8 cellular contexts compared by ENCODE assay signal in the genomic region with DNA sequence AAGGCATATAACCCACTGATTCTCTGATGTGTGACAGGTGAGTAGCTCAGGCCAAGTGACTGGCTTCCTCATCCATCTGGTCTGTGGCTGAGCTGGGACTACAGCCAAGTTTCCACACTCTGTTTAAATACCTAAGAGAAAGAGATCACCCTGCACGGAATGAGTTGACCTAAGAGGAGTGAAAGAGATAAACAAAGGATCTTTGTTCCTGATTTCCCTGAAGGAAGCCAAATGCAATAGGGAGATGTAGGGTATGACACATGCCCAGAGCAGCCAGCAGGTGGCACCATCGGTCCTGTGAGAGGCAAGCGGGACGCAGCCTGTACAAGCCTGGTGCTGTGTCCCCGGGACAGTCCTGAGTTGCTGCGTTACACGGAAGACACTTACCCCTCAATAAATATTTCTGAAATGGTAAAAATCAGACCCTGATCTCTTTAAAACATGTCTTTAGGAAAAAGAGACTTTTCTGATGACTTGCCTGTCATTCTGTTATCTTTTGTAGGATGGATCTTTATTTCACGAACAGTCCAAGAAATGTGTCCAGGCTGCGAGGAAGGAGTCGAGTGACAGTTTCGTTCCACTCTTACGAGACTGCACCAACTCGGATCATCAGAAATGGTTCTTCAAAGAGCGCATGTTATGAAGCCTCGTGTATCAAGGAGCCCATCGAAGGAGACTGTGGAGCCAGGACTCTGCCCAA. TPM values are rescaled to one million over a fixed set of nuclear protein-coding genes. Genes with fewer than 3 reads are reported as not detected.
DNase-seq lines count a peak whose midpoint lies in the region; ATAC-seq, FAIRE-seq and TF ChIP-seq lines count a peak whose summit lies in the region.

No MANE protein-coding gene starts in this region.

- intact Hi-C loops in CD14-positive monocyte (cut with micrococcal nuclease), result loop anchor here (5.0 kb wide), 3 partner anchors 149 to 294 kb away; no protein-coding TSS in a partner anchor
- intact Hi-C loops in endothelial cell of umbilical vein (cut with micrococcal nuclease), result loop anchor here (1.0 to 5.0 kb wide), 5 partner anchors 127 to 531 kb away; partner anchors contain the start of gene SEC61B
- intact Hi-C loops in mucosa of descending colon (cut with DNase I, micrococcal nuclease), result no loop called here

- TF ChIP-seq POLR2A in endothelial cell of umbilical vein (IDR thresholded peaks at IDR 0.05; ENCODE audit: low read depth, low read length), result no peak

- no peak overlapping the region for H3K27ac Mint-ChIP-seq in CD14-positive monocyte

- dilution Hi-C loops in endothelial cell of umbilical vein (cut with MboI; ENCODE audit: extremely low pct_ligation_motif_present, low sequenced_read_pairs), result no loop called here

- no peaks in the 10 kb centered on the region for H3K9me3 ChIP-seq in endothelial cell of umbilical vein (replicated peaks; ENCODE audit: control insufficient read depth, insufficient read depth, low read length)
- H3K9me3 ChIP-seq in mucosa of descending colon, result no peaks in the 10 kb centered on the region

- H4K20me1 ChIP-seq in endothelial cell of umbilical vein (replicated peaks; ENCODE audit: control insufficient read depth, extremely low read depth, insufficient read depth, low read length), result no peaks in the 10 kb centered on the region

- no peak overlapping the region for H3K4me2 ChIP-seq in endothelial cell of umbilical vein (ENCODE audit: insufficient read depth, low read length)

- H3K36me3 Mint-ChIP-seq in CD14-positive monocyte, result no peaks in the 10 kb centered on the region

- peaks cover 11% of the 10 kb centered on the region for H3K4me1 Mint-ChIP-seq in CD14-positive monocyte

- DNase-seq in CD14-positive monocyte (ENCODE audit: low spot score), result peak; percentile 78
- peak; percentile 16 for DNase-seq in NOMO-1 treated with dmso at 0.1 percent for 144 hours (lab: John Stamatoyannopoulos, UW; ENCODE audit: unreplicated experiment)
- DNase-seq in activated CD8-positive, alpha-beta memory T cell treated with anti-CD3 and anti-CD28 coated beads, Interleukin-2, amount 50 U/mL, for 1 hour (ENCODE audit: extremely low read depth), result peak; percentile 41
- DNase-seq in endothelial cell of umbilical vein (ENCODE audit: low read depth, low spot score), result peak; percentile 80
- peak; percentile 93 to 94 (median 94) for DNase-seq in mucosa of descending colon
- DNase-seq in stimulated activated CD8-positive, alpha-beta memory T cell treated with anti-CD3 and anti-CD28 coated beads, Interleukin-15, amount 100 ng/mL, for 48 hours (ENCODE audit: low read depth in 2 of 2), result peak; percentile 55 to 58

- no peaks in the 10 kb centered on the region for H3K9me1 ChIP-seq in endothelial cell of umbilical vein (replicated peaks; ENCODE audit: control insufficient read depth, extremely low read depth, insufficient read depth, low read length)

- no TSS peak for BruUV-seq in endothelial cell of umbilical vein (replicated peaks; lab: Mats Ljungman, UMichigan)

- H3K79me2 ChIP-seq in endothelial cell of umbilical vein (ENCODE audit: control insufficient read depth, insufficient read depth, low read length), result no peaks in the 10 kb centered on the region

- H2AFZ ChIP-seq in endothelial cell of umbilical vein (ENCODE audit: low read depth, low read length), result peak overlapping the region; percentile 8

- CTCF ChIA-PET in endothelial cell of umbilical vein (lab: Charles Lee), result interaction anchor here (0.6 to 8.7 kb wide), 40 partner anchors 8 to 1047 kb away, joined by 3 to 181 read pairs (median 4); partner anchors contain the start of gene TGFBR1

- TF ChIP-seq CTCF in CD14-positive monocyte (IDR thresholded peaks at IDR 0.05) (peak; percentile 96), endothelial cell of umbilical vein (IDR thresholded peaks at IDR 0.05; ENCODE audit: extremely low read depth in 1 of 2, insufficient read depth in 1 of 2, low read depth in 1 of 2, low read length in 2 of 2) (peak; percentile 93 to 94), mucosa of descending colon (IDR thresholded peaks at IDR 0.05) (peak; percentile 77)

- peaks cover 4 to 7% (median 5%) of the 10 kb centered on the region in 3 donors for H3K27me3 Mint-ChIP-seq in CD14-positive monocyte (ENCODE audit: low read depth in 3 of 3)

- no peak overlapping the region for H3K4me3 Mint-ChIP-seq in CD14-positive monocyte

- no peaks in the 10 kb centered on the region for H3K4me1 ChIP-seq in endothelial cell of umbilical vein (ENCODE audit: control insufficient read depth, extremely low read depth, insufficient read depth, low read length)
- H3K4me1 ChIP-seq in mucosa of descending colon (ENCODE audit: low read depth), result no peaks in the 10 kb centered on the region

- no peak overlapping the region for H3K27ac ChIP-seq in endothelial cell of umbilical vein (ENCODE audit: insufficient read depth, low read depth, low read length)

- H3K27me3 ChIP-seq in endothelial cell of umbilical vein (ENCODE audit: control insufficient read depth in 2 of 2, insufficient read depth in 2 of 2, low read length in 2 of 2), result no peaks in the 10 kb centered on the region

- POLR2A ChIA-PET in endothelial cell of umbilical vein (lab: Charles Lee), result no interaction called here

- peak; percentile 96 for FAIRE-seq in endothelial cell of umbilical vein (lab: Jason Lieb, UNC)

- H3K4me3 ChIP-seq in endothelial cell of umbilical vein (replicated peaks in 1 of 3; ENCODE audit: insufficient read depth in 1 of 3, low read depth in 1 of 3, low read length in 3 of 3), result no peak overlapping the region
- no peak overlapping the region for H3K4me3 ChIP-seq in mucosa of descending colon

- H3K36me3 ChIP-seq in endothelial cell of umbilical vein (ENCODE audit: control insufficient read depth in 2 of 2, extremely low read depth in 1 of 2, insufficient read depth in 2 of 2, low read length in 2 of 2), result no peaks in the 10 kb centered on the region
- peaks cover 5% of the 10 kb centered on the region for H3K36me3 ChIP-seq in mucosa of descending colon (ENCODE audit: low read depth)

- H3K9ac ChIP-seq in endothelial cell of umbilical vein (replicated peaks; ENCODE audit: extremely low read depth, insufficient read depth, low read length), result no peak overlapping the region

- ATAC-seq in GM19351 (IDR thresholded peaks at IDR 0.05; ENCODE audit: unreplicated experiment), result peak; percentile 81
- ATAC-seq in HG03575 (IDR thresholded peaks at IDR 0.05; ENCODE audit: extremely low read depth, insufficient number of reproducible peaks, low FRiP score, unreplicated experiment), result peak; percentile 74
- ATAC-seq in mucosa of descending colon, result peak; percentile 99

- H3K9me3 Mint-ChIP-seq in CD14-positive monocyte, result no peaks in the 10 kb centered on the region

TF ChIP-seq in endothelial cell of umbilical vein, 7 proteins besides CTCF, POLR2A, EP300 and RAD21:
- no peak for TF ChIP-seq MYC (IDR thresholded peaks at IDR 0.05; ENCODE audit: low read depth, low read length)
- no peak for TF ChIP-seq EZH2 (IDR thresholded peaks at IDR 0.05; ENCODE audit: borderline replicate concordance, low read depth, low read length, severe bottlenecking)
- TF ChIP-seq FOS (IDR thresholded peaks at IDR 0.05; ENCODE audit: borderline replicate concordance, insufficient read depth, low read length), result no peak
- no peak for TF ChIP-seq GATA2 (IDR thresholded peaks at IDR 0.05; ENCODE audit: insufficient read depth, insufficient read length, low read depth, low read length)
- TF ChIP-seq MAX (IDR thresholded peaks at IDR 0.05; ENCODE audit: insufficient read depth, insufficient read length), result no peak
- TF ChIP-seq POLR2AphosphoS5 (IDR thresholded peaks at IDR 0.05; ENCODE audit: insufficient read depth, low read depth, low read length), result no peak
- TF ChIP-seq JUN (IDR thresholded peaks at IDR 0.05; ENCODE audit: borderline replicate concordance, insufficient read depth, insufficient read length, low read depth), result no peak
TF ChIP-seq in endothelial cell of umbilical vein: peak in this region for 0.

RNA-seq across cellular contexts. Expression of gene GALNT12, which starts 41.1 kb away (rescaled TPM):
- polyA plus RNA-seq in CD14-positive monocyte (not detected), endothelial cell of umbilical vein (0.21 and 0.26 TPM in 2 replicates)
- total RNA-seq in endothelial cell of umbilical vein (0.42 and 0.44 TPM in 2 replicates), mucosa of descending colon (100 to 1,000 TPM in 2 of 3 donors, 10 to 100 TPM in 1; 54.6 to 139 (median 121) TPM)
- polyA plus RNA-seq in endothelial cell of umbilical vein (2011; cell fraction: cytosol; rRNA removed), result 0.41 and 0.44 TPM in 2 replicates
- polyA plus RNA-seq in endothelial cell of umbilical vein (2011; cell fraction: nucleus; rRNA removed), result 0.50 and 0.58 TPM in 2 replicates
- polyA plus RNA-seq in endothelial cell of umbilical vein (2012), result 0.89 and 2.6 TPM in 2 replicates
- 0.70 and 0.92 TPM in 2 replicates for polyA minus RNA-seq in endothelial cell of umbilical vein
- polyA minus RNA-seq in endothelial cell of umbilical vein (2011; cell fraction: cytosol; rRNA and poly(A)+ RNA removed), result not detected
- polyA minus RNA-seq in endothelial cell of umbilical vein (2011; cell fraction: nucleus; rRNA and poly(A)+ RNA removed), result not detected in 2 replicates

RNA-seq across cellular contexts. Expression of gene ANKS6, which starts 52.2 kb away (rescaled TPM):
- polyA plus RNA-seq in CD14-positive monocyte (under 1 TPM; 0.20 to 0.56 TPM), endothelial cell of umbilical vein (15.5 TPM in 2 replicates)
- total RNA-seq in endothelial cell of umbilical vein (18.6 and 22.3 TPM in 2 replicates), mucosa of descending colon (10 to 100 TPM; 16.6 to 23.4 (median 22.4) TPM)
- polyA plus RNA-seq in endothelial cell of umbilical vein (2011; cell fraction: cytosol; rRNA removed), result 17.7 and 21.0 TPM in 2 replicates
- polyA plus RNA-seq in endothelial cell of umbilical vein (2011; cell fraction: nucleus; rRNA removed), result 43.7 and 53.6 TPM in 2 replicates
- 23.5 and 24.0 TPM in 2 replicates for polyA plus RNA-seq in endothelial cell of umbilical vein (2012)
- polyA minus RNA-seq in endothelial cell of umbilical vein, result 10.6 and 13.5 TPM in 2 replicates
- polyA minus RNA-seq in endothelial cell of umbilical vein (2011; cell fraction: cytosol; rRNA and poly(A)+ RNA removed), result 11.3 TPM
- polyA minus RNA-seq in endothelial cell of umbilical vein (2011; cell fraction: nucleus; rRNA and poly(A)+ RNA removed), result 11.4 and 12.8 TPM in 2 replicates

Comparison
In these comparisons a context has a peak if more than half of its experiments do, and no peak if none do; other contexts are left out.
1. DNase-seq: peak in every context shown above with its lines; median percentile 94 in mucosa of descending colon; 80 in endothelial cell of umbilical vein; 78 in CD14-positive monocyte; 56 in stimulated activated CD8-positive, alpha-beta memory T cell treated with anti-CD3 and anti-CD28 coated beads, Interleukin-15, amount 100 ng/mL, for 48 hours; 41 in activated CD8-positive, alpha-beta memory T cell treated with anti-CD3 and anti-CD28 coated beads, Interleukin-2, amount 50 U/mL, for 1 hour; 16 in NOMO-1 treated with dmso at 0.1 percent for 144 hours.
2. RNA of gene GALNT12, which starts 41.1 kb away (total RNA-seq): 54.6 to 139 TPM in mucosa of descending colon; 0.42 to 0.44 TPM in endothelial cell of umbilical vein; every median in the first group is over 10 times any median in the second.
3. intact Hi-C loops: an anchor here in CD14-positive monocyte (5.0 kb wide) and endothelial cell of umbilical vein (1.0 to 5.0 kb wide); none called in mucosa of descending colon.
4. Peak in every context shown above with its lines, with median percentiles within 50 percentile points of each other: CTCF ChIP-seq and ATAC-seq.